20 cellular contexts compared by ENCODE assay signal in the genomic region with DNA sequence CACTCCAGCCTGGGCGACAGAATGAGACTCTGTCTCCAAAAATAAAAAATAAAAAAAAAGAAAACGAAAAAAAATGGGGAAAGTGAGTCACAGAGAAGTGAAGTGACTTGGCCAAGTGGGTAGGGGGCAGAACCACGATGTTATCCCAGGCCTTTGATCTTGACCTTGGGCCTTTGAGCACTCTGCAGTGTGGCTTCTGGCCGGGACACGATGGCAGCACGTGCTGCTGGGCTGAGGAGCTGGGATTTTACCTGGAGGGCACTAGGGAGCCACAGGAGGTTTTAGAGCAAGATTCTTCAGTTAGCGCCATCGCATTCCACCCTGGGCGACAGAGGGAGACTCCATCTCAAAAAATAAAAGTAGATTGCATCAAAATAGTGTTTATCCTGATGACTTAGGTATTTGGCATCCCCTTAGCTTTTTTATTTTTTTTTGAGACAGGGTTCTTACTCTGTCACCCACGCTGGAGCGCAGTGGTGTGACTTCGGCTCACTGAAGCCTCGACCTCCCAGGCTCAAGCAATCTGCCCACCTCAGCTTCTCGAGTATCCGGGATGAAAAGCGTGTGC.
"Had no signal": no experiment of that assay in that cellular context is flagged by ENCODE, and none has a peak within 500 bp of the region (broad histone marks: within the 10 kb centered on the region; RNA-seq: fewer than 3 reads in every experiment).

No MANE protein-coding gene starts in this region.

- H3K27ac ChIP-seq: coronary artery, epithelial cell of prostate, heart right ventricle, left ventricle myocardium inferior, testis had no signal

- H3K4me3 ChIP-seq: coronary artery, gastrocnemius medialis, heart right ventricle, left ventricle myocardium inferior, pancreas, testis had no signal

- H3K27me3 Mint-ChIP-seq: activated CD4-positive, alpha-beta memory T cell treated with anti-CD3 and anti-CD28 coated beads for 36 hours; effector memory CD8-positive, alpha-beta T cell; memory B cell; stimulated activated naive CD8-positive, alpha-beta T cell treated with anti-CD3 and anti-CD28 coated beads, Interleukin-15, amount 100 ng/mL, for 72 hours had no signal

- H3K4me3 Mint-ChIP-seq: activated CD4-positive, alpha-beta memory T cell treated with anti-CD3 and anti-CD28 coated beads for 36 hours; activated T-cell treated with anti-CD3 and anti-CD28 coated beads, Interleukin-2, amount 50 U/mL, for 72 hours; effector memory CD8-positive, alpha-beta T cell; stimulated activated naive CD8-positive, alpha-beta T cell treated with anti-CD3 and anti-CD28 coated beads, Interleukin-15, amount 100 ng/mL, for 72 hours had no signal

- ATAC-seq: effector memory CD8-positive, alpha-beta T cell; gastrocnemius medialis; heart right ventricle; stimulated activated naive CD8-positive, alpha-beta T cell treated with anti-CD3 and anti-CD28 coated beads, Interleukin-15, amount 100 ng/mL, for 72 hours had no signal

- FAIRE-seq: pancreas, TTC549 had no signal

- DNase-seq: activated CD4-positive, alpha-beta memory T cell treated with anti-CD3 and anti-CD28 coated beads for 36 hours; activated CD4-positive, CD25-positive, alpha-beta regulatory T cell treated with anti-CD3 and anti-CD28 coated beads, Interleukin-2, amount 50 U/mL, for 72 hours; activated gamma-delta T cell treated with Interleukin-2 at 50 U/mL for 16 hours; activated T-cell treated with anti-CD3 and anti-CD28 coated beads, Interleukin-2, amount 50 U/mL, for 72 hours; central memory CD4-positive, alpha-beta T cell; effector memory CD8-positive, alpha-beta T cell; gastrocnemius medialis; heart right ventricle; islet precursor cell; left ventricle myocardium inferior; pancreas; stimulated activated CD4-positive, alpha-beta T cell treated with anti-CD3 and anti-CD28 coated beads, Interleukin-4, amount 100 ng/mL, for 1 hour; stimulated activated CD8-positive, alpha-beta memory T cell treated with anti-CD3 and anti-CD28 coated beads, Interleukin-4, amount 100 ng/mL, for 48 hours; stimulated activated naive CD8-positive, alpha-beta T cell treated with anti-CD3 and anti-CD28 coated beads, Interleukin-15, amount 100 ng/mL, for 72 hours; T-helper 2 cell; testis had no signal

- H3K36me3 Mint-ChIP-seq: activated CD4-positive, alpha-beta memory T cell treated with anti-CD3 and anti-CD28 coated beads for 36 hours; memory B cell had no signal

- H3K9me3 Mint-ChIP-seq: activated CD4-positive, alpha-beta memory T cell treated with anti-CD3 and anti-CD28 coated beads for 36 hours; activated T-cell treated with anti-CD3 and anti-CD28 coated beads, Interleukin-2, amount 50 U/mL, for 72 hours; effector memory CD8-positive, alpha-beta T cell; memory B cell; stimulated activated naive CD8-positive, alpha-beta T cell treated with anti-CD3 and anti-CD28 coated beads, Interleukin-15, amount 100 ng/mL, for 72 hours had no signal

- H3K9me3 ChIP-seq: gastrocnemius medialis, heart right ventricle, left ventricle myocardium inferior, pancreas, testis had no signal

- H3K36me3 ChIP-seq: gastrocnemius medialis, heart right ventricle, left ventricle myocardium inferior, pancreas had no signal

- H3K27me3 ChIP-seq: gastrocnemius medialis, heart right ventricle, pancreas, testis had no signal

- H3K27ac Mint-ChIP-seq: activated CD4-positive, alpha-beta memory T cell treated with anti-CD3 and anti-CD28 coated beads for 36 hours; activated T-cell treated with anti-CD3 and anti-CD28 coated beads, Interleukin-2, amount 50 U/mL, for 72 hours had no signal
